ENCODE assay signal across 18 cellular contexts in the genomic region with DNA sequence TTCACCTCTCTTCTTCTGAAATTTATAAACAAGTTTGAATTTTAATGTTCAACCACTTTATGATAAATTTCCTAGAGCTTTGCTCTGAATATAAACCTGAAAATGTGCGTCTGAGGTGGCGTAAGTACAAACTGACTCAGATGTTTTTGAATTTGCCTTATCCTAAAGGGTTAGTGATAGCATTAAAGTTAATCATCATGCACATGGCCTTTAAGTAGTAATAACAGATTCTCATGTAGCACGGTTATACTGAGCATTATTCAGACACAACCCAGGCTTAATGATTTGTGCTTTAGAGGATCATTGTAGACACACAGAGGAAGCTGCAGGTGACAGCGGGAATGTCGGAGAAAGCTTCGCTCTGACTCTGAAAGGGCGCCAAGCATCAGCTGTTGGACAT.
A peak's percentile ranks its signal among the peaks of the same experiment; 100 is the strongest.
DNase-seq lines count a peak whose midpoint lies in the region; ATAC-seq and TF ChIP-seq lines count a peak whose summit lies in the region.
"Had no signal": no experiment of that assay in that cellular context is flagged by ENCODE, and none has a peak within 500 bp of the region (broad histone marks: within the 10 kb centered on the region; RNA-seq: fewer than 3 reads in every experiment).

No MANE protein-coding gene starts in this region.

- H4K20me1 ChIP-seq in OCI-LY7 (ENCODE audit: insufficient read depth, low read length) (peaks cover 12% of the 10 kb centered on the region; the same call in 1 of the 2 replicates), hepatocyte (ENCODE audit: insufficient read depth, poor library complexity, severe bottlenecking) (no peaks in the 10 kb centered on the region)

- H3K9me3 ChIP-seq in OCI-LY7 (ENCODE audit: low read length) = no peaks in the 10 kb centered on the region
- no peaks in the 10 kb centered on the region for H3K9me3 ChIP-seq in hepatocyte (ENCODE audit: low read depth)
- H3K9me3 ChIP-seq in SJCRH30 (replicated peaks) = no peaks in the 10 kb centered on the region
- H3K9me3 ChIP-seq in heart left ventricle = no peaks in the 10 kb centered on the region
- H3K9me3 ChIP-seq: Caco-2 had no signal

- WGBS in hepatocyte (ENCODE audit: low lambda C conversion rate, missing lambda C conversion rate) = 76% methylated on average over 7 of the region's 7 CpGs
- 89 to 96% (median 92%) methylated on average over 7 of the region's 7 CpGs for WGBS in heart left ventricle, 4 donors

- no peak overlapping the region for H2AFZ ChIP-seq in OCI-LY7 (ENCODE audit: low read length)
- H2AFZ ChIP-seq in hepatocyte = no peak overlapping the region

- TF ChIP-seq CTCF in OCI-LY7 (conservative IDR thresholded peaks at IDR 0.05; ENCODE audit: low read length) (no peak), hepatocyte (IDR thresholded peaks at IDR 0.05; ENCODE audit: poor library complexity) (no peak), heart left ventricle (IDR thresholded peaks at IDR 0.05) (no peak)

- H3K27me3 Mint-ChIP-seq in activated CD4-positive, alpha-beta T cell treated with anti-CD3 and anti-CD28 coated beads for 36 hours = no peaks in the 10 kb centered on the region
- H3K27me3 Mint-ChIP-seq: CD4-positive, alpha-beta T cell had no signal

- peaks cover 4% of the 10 kb centered on the region for H3K36me3 Mint-ChIP-seq in activated CD4-positive, alpha-beta T cell treated with anti-CD3 and anti-CD28 coated beads for 36 hours (ENCODE audit: low read depth)

- H3K27ac ChIP-seq in OCI-LY7 (ENCODE audit: low read depth, low read length, poor library complexity, severe bottlenecking) = no peak overlapping the region
- H3K27ac ChIP-seq in hepatocyte = peak overlapping the region; percentile 55
- no peak overlapping the region for H3K27ac ChIP-seq in SJCRH30
- H3K27ac ChIP-seq in heart left ventricle = no peak overlapping the region
- H3K27ac ChIP-seq: 22Rv1 had no signal

- H3K9me3 Mint-ChIP-seq in activated CD4-positive, alpha-beta T cell treated with anti-CD3 and anti-CD28 coated beads for 36 hours (ENCODE audit: low read depth) = no peaks in the 10 kb centered on the region
- H3K9me3 Mint-ChIP-seq: CD4-positive, alpha-beta T cell; HFFc6 had no signal

- H3K27me3 ChIP-seq in hepatocyte = no peaks in the 10 kb centered on the region
- H3K27me3 ChIP-seq in SJCRH30 = no peaks in the 10 kb centered on the region
- no peaks in the 10 kb centered on the region for H3K27me3 ChIP-seq in heart left ventricle

- peaks cover 55% of the 10 kb centered on the region for H3K4me1 ChIP-seq in OCI-LY7 (ENCODE audit: insufficient read depth, low read length, poor library complexity, severe bottlenecking)
- no peaks in the 10 kb centered on the region for H3K4me1 ChIP-seq in hepatocyte (ENCODE audit: insufficient read depth)
- no peaks in the 10 kb centered on the region for H3K4me1 ChIP-seq in SJCRH30
- peaks cover 0 to 25% (median 0%) of the 10 kb centered on the region in 12 donors for H3K4me1 ChIP-seq in heart left ventricle
- H3K4me1 ChIP-seq: Caco-2 had no signal

- H3K79me2 ChIP-seq in OCI-LY7 (ENCODE audit: insufficient read depth, low read depth, low read length) = no peaks in the 10 kb centered on the region
- H3K79me2 ChIP-seq in hepatocyte = no peaks in the 10 kb centered on the region

- peak overlapping the region; percentile 76 for H3K4me2 ChIP-seq in OCI-LY7 (ENCODE audit: low read length)
- H3K4me2 ChIP-seq in hepatocyte = no peak overlapping the region

- TF ChIP-seq POLR2A in heart left ventricle (IDR thresholded peaks at IDR 0.05) = no peak

- peaks cover 7% of the 10 kb centered on the region for H3K4me1 Mint-ChIP-seq in activated CD4-positive, alpha-beta T cell treated with anti-CD3 and anti-CD28 coated beads for 36 hours

- H3K36me3 ChIP-seq in OCI-LY7 (ENCODE audit: insufficient read depth, low read length) (no peaks in the 10 kb centered on the region), hepatocyte (replicated peaks; ENCODE audit: insufficient read depth, low read depth) (no peaks in the 10 kb centered on the region), SJCRH30 (no peaks in the 10 kb centered on the region), heart left ventricle (peaks cover 0 to 10% (median 0%) of the 10 kb centered on the region in 9 donors)

- peak; percentile 47 for ATAC-seq in activated CD4-positive, alpha-beta T cell treated with anti-CD3 and anti-CD28 coated beads for 36 hours
- ATAC-seq in GM18909 (IDR thresholded peaks at IDR 0.05; ENCODE audit: poor library complexity, unreplicated experiment) (no peak), heart left ventricle (no peak)
- ATAC-seq: K562 had no signal

- no peak overlapping the region for H3K4me3 Mint-ChIP-seq in activated CD4-positive, alpha-beta T cell treated with anti-CD3 and anti-CD28 coated beads for 36 hours
- H3K4me3 Mint-ChIP-seq: CD4-positive, alpha-beta T cell; HFFc6 had no signal

- H3K27ac Mint-ChIP-seq in activated CD4-positive, alpha-beta T cell treated with anti-CD3 and anti-CD28 coated beads for 36 hours = no peak overlapping the region
- H3K27ac Mint-ChIP-seq: CD4-positive, alpha-beta T cell; HFFc6 had no signal

- H3K4me3 ChIP-seq in OCI-LY7 (ENCODE audit: low read depth, low read length, poor library complexity, severe bottlenecking) (peak overlapping the region; percentile 42), hepatocyte (no peak overlapping the region), SJCRH30 (no peak overlapping the region), heart left ventricle (no peak overlapping the region)
- H3K4me3 ChIP-seq: K562 had no signal

- H3K9me2 ChIP-seq in OCI-LY7 (ENCODE audit: insufficient read depth, low read length) (no peaks in the 10 kb centered on the region), hepatocyte (replicated peaks; ENCODE audit: insufficient read depth) (no peaks in the 10 kb centered on the region)

- no peak for DNase-seq in activated CD4-positive, alpha-beta T cell treated with anti-CD3 and anti-CD28 coated beads for 36 hours
- no peak for DNase-seq in activated CD4-positive, alpha-beta T cell treated with anti-CD3 and anti-CD28 coated beads, Interleukin-2, amount 50 U/mL, for 48 hours
- DNase-seq in OCI-LY7 (ENCODE audit: low spot score) = no peak
- no peak for DNase-seq in hepatocyte (ENCODE audit: low spot score)
- DNase-seq in activated effector memory CD4-positive, alpha-beta T cell treated with anti-CD3 and anti-CD28 coated beads, Interleukin-2, amount 50 U/mL, for 16 hours = no peak
- DNase-seq in SJCRH30 = no peak
- no peak for DNase-seq in heart left ventricle
- DNase-seq: Caco-2; CD4-positive, alpha-beta T cell; H7; HFFc6; NCI-H1694 treated with DMSO at 0.1 percent for 48 hours; NCI-H2227 treated with DMSO at 0.1 percent for 48 hours; NCI-H510A treated with DMSO at 0.1 percent for 48 hours; NCI-H774 had no signal

- CTCF ChIA-PET in activated CD4-positive, alpha-beta T cell treated with anti-CD3 and anti-CD28 coated beads for 36 hours (lab: Charles Lee) = interaction anchor here (0.7 kb wide), 1 partner anchor 38 kb away, joined by 3 read pairs; no protein-coding TSS in a partner anchor
- CTCF ChIA-PET in OCI-LY7 (lab: Charles Lee; ENCODE audit: unreplicated experiment) = no interaction called here

- no TSS peak for BruUV-seq in OCI-LY7 (replicated peaks; lab: Mats Ljungman, UMichigan)

- POLR2A ChIA-PET in activated CD4-positive, alpha-beta T cell treated with anti-CD3 and anti-CD28 coated beads for 36 hours (lab: Charles Lee) = no interaction called here
- POLR2A ChIA-PET in OCI-LY7 (lab: Charles Lee) = interaction anchor here (0.7 to 1.6 kb wide), 2 partner anchors 13 to 31 kb away, joined by 3 to 8 read pairs; no protein-coding TSS in a partner anchor

- intact Hi-C loops in activated CD4-positive, alpha-beta T cell treated with anti-CD3 and anti-CD28 coated beads for 36 hours (cut with DNase I, micrococcal nuclease) = no loop called here
- intact Hi-C loops in OCI-LY7 (cut with micrococcal nuclease; ENCODE audit: unreplicated experiment) (no loop called here), heart left ventricle (cut with DNase I) (loop anchor here in 1 of 10 donors (5.0 kb wide), 1 partner anchor 77 kb away; no protein-coding TSS in a partner anchor)
